In genomic region chr20:35085477-35086225, GRCh38 we compare ENCODE assay signal across 1 cellular context.
TF ChIP-seq lines count a peak whose summit lies in the region.

No MANE protein-coding gene starts in this region.

TF ChIP-seq in K562, 482 proteins besides CTCF, POLR2A, EP300 and RAD21 (continued from another document):
- TF ChIP-seq PCBP1 (IDR thresholded peaks at IDR 0.05; ENCODE audit: low read depth, low read length, poor library complexity, severe bottlenecking), result no peak
- no peak for TF ChIP-seq RFX5 (IDR thresholded peaks at IDR 0.05; ENCODE audit: low read depth, low read length)
- TF ChIP-seq, protein P1, sequence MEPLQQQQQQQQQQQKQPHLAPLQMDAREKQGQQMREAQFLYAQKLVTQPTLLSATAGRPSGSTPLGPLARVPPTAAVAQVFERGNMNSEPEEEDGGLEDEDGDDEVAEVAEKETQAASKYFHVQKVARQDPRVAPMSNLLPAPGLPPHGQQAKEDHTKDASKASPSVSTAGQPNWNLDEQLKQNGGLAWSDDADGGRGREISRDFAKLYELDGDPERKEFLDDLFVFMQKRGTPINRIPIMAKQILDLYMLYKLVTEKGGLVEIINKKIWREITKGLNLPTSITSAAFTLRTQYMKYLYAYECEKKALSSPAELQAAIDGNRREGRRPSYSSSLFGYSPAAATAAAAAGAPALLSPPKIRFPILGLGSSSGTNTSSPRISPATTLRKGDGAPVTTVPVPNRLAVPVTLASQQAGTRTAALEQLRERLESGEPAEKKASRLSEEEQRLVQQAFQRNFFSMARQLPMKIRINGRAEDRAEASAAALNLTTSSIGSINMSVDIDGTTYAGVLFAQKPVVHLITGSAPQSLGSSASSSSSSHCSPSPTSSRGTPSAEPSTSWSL (CRISPR knock-in tag; IDR thresholded peaks at IDR 0.05; ENCODE audit: borderline replicate concordance), result no peak
- no peak for TF ChIP-seq ZBTB8A (IDR thresholded peaks at IDR 0.05; ENCODE audit: partially characterized antibody)
- no peak for TF ChIP-seq ZNF764 (CRISPR knock-in tag; IDR thresholded peaks at IDR 0.05; ENCODE audit: low read depth)
- peak; percentile 82 for TF ChIP-seq ZNF175 (CRISPR knock-in tag; IDR thresholded peaks at IDR 0.05; ENCODE audit: low read depth)
- no peak for TF ChIP-seq STAT5A (IDR thresholded peaks at IDR 0.05; ENCODE audit: borderline replicate concordance, low read length)
- no peak for TF ChIP-seq ZNF639 (CRISPR knock-in tag; conservative IDR thresholded peaks at IDR 0.05 in 1 of 2, IDR thresholded peaks at IDR 0.05 in 1 of 2)
- TF ChIP-seq, protein P2, sequence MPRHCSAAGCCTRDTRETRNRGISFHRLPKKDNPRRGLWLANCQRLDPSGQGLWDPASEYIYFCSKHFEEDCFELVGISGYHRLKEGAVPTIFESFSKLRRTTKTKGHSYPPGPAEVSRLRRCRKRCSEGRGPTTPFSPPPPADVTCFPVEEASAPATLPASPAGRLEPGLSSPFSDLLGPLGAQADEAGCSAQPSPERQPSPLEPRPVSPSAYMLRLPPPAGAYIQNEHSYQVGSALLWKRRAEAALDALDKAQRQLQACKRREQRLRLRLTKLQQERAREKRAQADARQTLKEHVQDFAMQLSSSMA (CRISPR knock-in tag; IDR thresholded peaks at IDR 0.05), result no peak
- no peak for TF ChIP-seq MAFK (IDR thresholded peaks at IDR 0.05; ENCODE audit: low read length)
- peak; percentile 50; the same call in 1 of the 2 replicates for TF ChIP-seq CEBPG (CRISPR knock-in tag; IDR thresholded peaks at IDR 0.05)
- TF ChIP-seq CEBPG (tag; conservative IDR thresholded peaks at IDR 0.05 in 1 of 2, IDR thresholded peaks at IDR 0.05 in 1 of 2), result peak; percentile 54 to 86; a peak in 3 of 4 replicates
- no peak for TF ChIP-seq ATF6 (CRISPR knock-in tag; IDR thresholded peaks at IDR 0.05)
- TF ChIP-seq SRSF1 (IDR thresholded peaks at IDR 0.05; ENCODE audit: low read depth, low read length), result no peak
- TF ChIP-seq, protein P3, sequence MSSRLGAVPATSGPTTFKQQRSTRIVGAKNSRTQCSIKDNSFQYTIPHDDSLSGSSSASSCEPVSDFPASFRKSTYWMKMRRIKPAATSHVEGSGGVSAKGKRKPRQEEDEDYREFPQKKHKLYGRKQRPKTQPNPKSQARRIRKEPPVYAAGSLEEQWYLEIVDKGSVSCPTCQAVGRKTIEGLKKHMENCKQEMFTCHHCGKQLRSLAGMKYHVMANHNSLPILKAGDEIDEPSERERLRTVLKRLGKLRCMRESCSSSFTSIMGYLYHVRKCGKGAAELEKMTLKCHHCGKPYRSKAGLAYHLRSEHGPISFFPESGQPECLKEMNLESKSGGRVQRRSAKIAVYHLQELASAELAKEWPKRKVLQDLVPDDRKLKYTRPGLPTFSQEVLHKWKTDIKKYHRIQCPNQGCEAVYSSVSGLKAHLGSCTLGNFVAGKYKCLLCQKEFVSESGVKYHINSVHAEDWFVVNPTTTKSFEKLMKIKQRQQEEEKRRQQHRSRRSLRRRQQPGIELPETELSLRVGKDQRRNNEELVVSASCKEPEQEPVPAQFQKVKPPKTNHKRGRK (tag; IDR thresholded peaks at IDR 0.05), result no peak
- TF ChIP-seq HMG20B (CRISPR knock-in tag; IDR thresholded peaks at IDR 0.05), result no peak
- peak; percentile 71 for TF ChIP-seq MEIS2 (IDR thresholded peaks at IDR 0.05; ENCODE audit: partially characterized antibody)
- TF ChIP-seq SAFB (IDR thresholded peaks at IDR 0.05; ENCODE audit: borderline replicate concordance, low read depth, low read length), result no peak
